Comparison of ENCODE assay signal across 1 cellular context in genomic region chr6:87589693-87590416, GRCh38.
A peak's percentile ranks its signal among the peaks of the same experiment; 100 is the strongest.
TF ChIP-seq lines count a peak whose summit lies in the region.

Gene ORC3, plus strand, starts transcription at chr6:87590135. Its CDS starts 34 bp downstream, at chr6:87590169.
A gene with protein sequence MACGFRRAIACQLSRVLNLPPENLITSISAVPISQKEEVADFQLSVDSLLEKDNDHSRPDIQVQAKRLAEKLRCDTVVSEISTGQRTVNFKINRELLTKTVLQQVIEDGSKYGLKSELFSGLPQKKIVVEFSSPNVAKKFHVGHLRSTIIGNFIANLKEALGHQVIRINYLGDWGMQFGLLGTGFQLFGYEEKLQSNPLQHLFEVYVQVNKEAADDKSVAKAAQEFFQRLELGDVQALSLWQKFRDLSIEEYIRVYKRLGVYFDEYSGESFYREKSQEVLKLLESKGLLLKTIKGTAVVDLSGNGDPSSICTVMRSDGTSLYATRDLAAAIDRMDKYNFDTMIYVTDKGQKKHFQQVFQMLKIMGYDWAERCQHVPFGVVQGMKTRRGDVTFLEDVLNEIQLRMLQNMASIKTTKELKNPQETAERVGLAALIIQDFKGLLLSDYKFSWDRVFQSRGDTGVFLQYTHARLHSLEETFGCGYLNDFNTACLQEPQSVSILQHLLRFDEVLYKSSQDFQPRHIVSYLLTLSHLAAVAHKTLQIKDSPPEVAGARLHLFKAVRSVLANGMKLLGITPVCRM (minus strand): TSS chr6:87589987. CDS start chr6:87589957, 30 bp downstream.

TF ChIP-seq in HepG2, 621 proteins besides CTCF, POLR2A, EP300 and RAD21 (continued from another document and continues in another):
- TF ChIP-seq, protein P1, sequence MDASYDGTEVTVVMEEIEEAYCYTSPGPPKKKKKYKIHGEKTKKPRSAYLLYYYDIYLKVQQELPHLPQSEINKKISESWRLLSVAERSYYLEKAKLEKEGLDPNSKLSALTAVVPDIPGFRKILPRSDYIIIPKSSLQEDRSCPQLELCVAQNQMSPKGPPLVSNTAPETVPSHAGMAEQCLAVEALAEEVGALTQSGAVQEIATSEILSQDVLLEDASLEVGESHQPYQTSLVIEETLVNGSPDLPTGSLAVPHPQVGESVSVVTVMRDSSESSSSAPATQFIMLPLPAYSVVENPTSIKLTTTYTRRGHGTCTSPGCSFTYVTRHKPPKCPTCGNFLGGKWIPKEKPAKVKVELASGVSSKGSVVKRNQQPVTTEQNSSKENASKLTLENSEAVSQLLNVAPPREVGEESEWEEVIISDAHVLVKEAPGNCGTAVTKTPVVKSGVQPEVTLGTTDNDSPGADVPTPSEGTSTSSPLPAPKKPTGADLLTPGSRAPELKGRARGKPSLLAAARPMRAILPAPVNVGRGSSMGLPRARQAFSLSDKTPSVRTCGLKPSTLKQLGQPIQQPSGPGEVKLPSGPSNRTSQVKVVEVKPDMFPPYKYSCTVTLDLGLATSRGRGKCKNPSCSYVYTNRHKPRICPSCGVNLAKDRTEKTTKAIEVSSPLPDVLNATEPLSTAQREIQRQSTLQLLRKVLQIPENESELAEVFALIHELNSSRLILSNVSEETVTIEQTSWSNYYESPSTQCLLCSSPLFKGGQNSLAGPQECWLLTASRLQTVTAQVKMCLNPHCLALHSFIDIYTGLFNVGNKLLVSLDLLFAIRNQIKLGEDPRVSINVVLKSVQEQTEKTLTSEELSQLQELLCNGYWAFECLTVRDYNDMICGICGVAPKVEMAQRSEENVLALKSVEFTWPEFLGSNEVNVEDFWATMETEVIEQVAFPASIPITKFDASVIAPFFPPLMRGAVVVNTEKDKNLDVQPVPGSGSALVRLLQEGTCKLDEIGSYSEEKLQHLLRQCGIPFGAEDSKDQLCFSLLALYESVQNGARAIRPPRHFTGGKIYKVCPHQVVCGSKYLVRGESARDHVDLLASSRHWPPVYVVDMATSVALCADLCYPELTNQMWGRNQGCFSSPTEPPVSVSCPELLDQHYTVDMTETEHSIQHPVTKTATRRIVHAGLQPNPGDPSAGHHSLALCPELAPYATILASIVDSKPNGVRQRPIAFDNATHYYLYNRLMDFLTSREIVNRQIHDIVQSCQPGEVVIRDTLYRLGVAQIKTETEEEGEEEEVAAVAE (CRISPR knock-in tag; IDR thresholded peaks at IDR 0.05; ENCODE audit: borderline replicate concordance): peak; percentile 86
- TF ChIP-seq ZNF143 (CRISPR knock-in tag; IDR thresholded peaks at IDR 0.05): peak; percentile 91
- peak; percentile 64 for TF ChIP-seq MXD1 (CRISPR knock-in tag; IDR thresholded peaks at IDR 0.05)
- TF ChIP-seq ZSCAN20 (CRISPR knock-in tag; IDR thresholded peaks at IDR 0.05; ENCODE audit: borderline replicate concordance): no peak
- TF ChIP-seq ZNF614 (CRISPR knock-in tag; IDR thresholded peaks at IDR 0.05; ENCODE audit: borderline replicate concordance): peak; percentile 87; the same call in 1 of the 2 replicates
- TF ChIP-seq U2AF1 (optimal IDR thresholded peaks at IDR 0.05; ENCODE audit: low read depth, low read length): no peak
- TF ChIP-seq ZNF207 (IDR thresholded peaks at IDR 0.05; ENCODE audit: borderline replicate concordance): no peak
- no peak for TF ChIP-seq ZNF577 (CRISPR knock-in tag; IDR thresholded peaks at IDR 0.05; ENCODE audit: borderline replicate concordance, low read depth)
- TF ChIP-seq SPEN (CRISPR knock-in tag; IDR thresholded peaks at IDR 0.05; ENCODE audit: low read depth): peak; percentile 85
- TF ChIP-seq ZMYM4 (CRISPR knock-in tag; IDR thresholded peaks at IDR 0.05): peak; percentile 96
- TF ChIP-seq PRPF4 (IDR thresholded peaks at IDR 0.05; ENCODE audit: low read depth, low read length, poor library complexity, severe bottlenecking): no peak
- 0 out of 2 replicates have a peak, but pooled peaks have one; percentile 69 for TF ChIP-seq REL (CRISPR knock-in tag; conservative IDR thresholded peaks at IDR 0.05)
- TF ChIP-seq, protein P2, sequence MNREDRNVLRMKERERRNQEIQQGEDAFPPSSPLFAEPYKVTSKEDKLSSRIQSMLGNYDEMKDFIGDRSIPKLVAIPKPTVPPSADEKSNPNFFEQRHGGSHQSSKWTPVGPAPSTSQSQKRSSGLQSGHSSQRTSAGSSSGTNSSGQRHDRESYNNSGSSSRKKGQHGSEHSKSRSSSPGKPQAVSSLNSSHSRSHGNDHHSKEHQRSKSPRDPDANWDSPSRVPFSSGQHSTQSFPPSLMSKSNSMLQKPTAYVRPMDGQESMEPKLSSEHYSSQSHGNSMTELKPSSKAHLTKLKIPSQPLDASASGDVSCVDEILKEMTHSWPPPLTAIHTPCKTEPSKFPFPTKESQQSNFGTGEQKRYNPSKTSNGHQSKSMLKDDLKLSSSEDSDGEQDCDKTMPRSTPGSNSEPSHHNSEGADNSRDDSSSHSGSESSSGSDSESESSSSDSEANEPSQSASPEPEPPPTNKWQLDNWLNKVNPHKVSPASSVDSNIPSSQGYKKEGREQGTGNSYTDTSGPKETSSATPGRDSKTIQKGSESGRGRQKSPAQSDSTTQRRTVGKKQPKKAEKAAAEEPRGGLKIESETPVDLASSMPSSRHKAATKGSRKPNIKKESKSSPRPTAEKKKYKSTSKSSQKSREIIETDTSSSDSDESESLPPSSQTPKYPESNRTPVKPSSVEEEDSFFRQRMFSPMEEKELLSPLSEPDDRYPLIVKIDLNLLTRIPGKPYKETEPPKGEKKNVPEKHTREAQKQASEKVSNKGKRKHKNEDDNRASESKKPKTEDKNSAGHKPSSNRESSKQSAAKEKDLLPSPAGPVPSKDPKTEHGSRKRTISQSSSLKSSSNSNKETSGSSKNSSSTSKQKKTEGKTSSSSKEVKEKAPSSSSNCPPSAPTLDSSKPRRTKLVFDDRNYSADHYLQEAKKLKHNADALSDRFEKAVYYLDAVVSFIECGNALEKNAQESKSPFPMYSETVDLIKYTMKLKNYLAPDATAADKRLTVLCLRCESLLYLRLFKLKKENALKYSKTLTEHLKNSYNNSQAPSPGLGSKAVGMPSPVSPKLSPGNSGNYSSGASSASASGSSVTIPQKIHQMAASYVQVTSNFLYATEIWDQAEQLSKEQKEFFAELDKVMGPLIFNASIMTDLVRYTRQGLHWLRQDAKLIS (CRISPR knock-in tag; IDR thresholded peaks at IDR 0.05): no peak; the same call in 1 of the 2 replicates
- peak; percentile 93 for TF ChIP-seq RXRA (CRISPR knock-in tag; IDR thresholded peaks at IDR 0.05)
- no peak for TF ChIP-seq GLI4 (CRISPR knock-in tag; IDR thresholded peaks at IDR 0.05; ENCODE audit: borderline replicate concordance)
- TF ChIP-seq, protein P3, sequence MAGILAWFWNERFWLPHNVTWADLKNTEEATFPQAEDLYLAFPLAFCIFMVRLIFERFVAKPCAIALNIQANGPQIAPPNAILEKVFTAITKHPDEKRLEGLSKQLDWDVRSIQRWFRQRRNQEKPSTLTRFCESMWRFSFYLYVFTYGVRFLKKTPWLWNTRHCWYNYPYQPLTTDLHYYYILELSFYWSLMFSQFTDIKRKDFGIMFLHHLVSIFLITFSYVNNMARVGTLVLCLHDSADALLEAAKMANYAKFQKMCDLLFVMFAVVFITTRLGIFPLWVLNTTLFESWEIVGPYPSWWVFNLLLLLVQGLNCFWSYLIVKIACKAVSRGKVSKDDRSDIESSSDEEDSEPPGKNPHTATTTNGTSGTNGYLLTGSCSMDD (CRISPR knock-in tag; IDR thresholded peaks at IDR 0.05): no peak
- TF ChIP-seq RARG (CRISPR knock-in tag; IDR thresholded peaks at IDR 0.05; ENCODE audit: low read depth): no peak
- TF ChIP-seq BHLHE40 (IDR thresholded peaks at IDR 0.05; ENCODE audit: low read length): no peak
- TF ChIP-seq MAFK (conservative IDR thresholded peaks at IDR 0.05 in 1 of 2, IDR thresholded peaks at IDR 0.05 in 1 of 2; ENCODE audit: low read length in 2 of 2): peak in 1 of 2 experiments; percentile 14; a peak in 1 of 4 replicates
- no peak; the same call in 1 of the 2 replicates for TF ChIP-seq ZNF44 (CRISPR knock-in tag; IDR thresholded peaks at IDR 0.05)
- TF ChIP-seq ZNF879 (CRISPR knock-in tag; IDR thresholded peaks at IDR 0.05): no peak
- no peak for TF ChIP-seq MBNL3 (CRISPR knock-in tag; conservative IDR thresholded peaks at IDR 0.05)
- TF ChIP-seq, protein P4, sequence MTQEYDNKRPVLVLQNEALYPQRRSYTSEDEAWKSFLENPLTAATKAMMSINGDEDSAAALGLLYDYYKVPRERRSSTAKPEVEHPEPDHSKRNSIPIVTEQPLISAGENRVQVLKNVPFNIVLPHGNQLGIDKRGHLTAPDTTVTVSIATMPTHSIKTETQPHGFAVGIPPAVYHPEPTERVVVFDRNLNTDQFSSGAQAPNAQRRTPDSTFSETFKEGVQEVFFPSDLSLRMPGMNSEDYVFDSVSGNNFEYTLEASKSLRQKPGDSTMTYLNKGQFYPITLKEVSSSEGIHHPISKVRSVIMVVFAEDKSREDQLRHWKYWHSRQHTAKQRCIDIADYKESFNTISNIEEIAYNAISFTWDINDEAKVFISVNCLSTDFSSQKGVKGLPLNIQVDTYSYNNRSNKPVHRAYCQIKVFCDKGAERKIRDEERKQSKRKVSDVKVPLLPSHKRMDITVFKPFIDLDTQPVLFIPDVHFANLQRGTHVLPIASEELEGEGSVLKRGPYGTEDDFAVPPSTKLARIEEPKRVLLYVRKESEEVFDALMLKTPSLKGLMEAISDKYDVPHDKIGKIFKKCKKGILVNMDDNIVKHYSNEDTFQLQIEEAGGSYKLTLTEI (CRISPR knock-in tag; conservative IDR thresholded peaks at IDR 0.05): no peak
- TF ChIP-seq CENPX (CRISPR knock-in tag; IDR thresholded peaks at IDR 0.05): no peak
- TF ChIP-seq FOXO4 (CRISPR knock-in tag; conservative IDR thresholded peaks at IDR 0.05): 0 out of 2 replicates have a peak, but pooled peaks have one; percentile 54
- peak; percentile 41 for TF ChIP-seq SRSF1 (optimal IDR thresholded peaks at IDR 0.05; ENCODE audit: low read depth, low read length)
- 0 out of 2 replicates have a peak, but pooled peaks have one; percentile 17 for TF ChIP-seq ARNTL (CRISPR knock-in tag; IDR thresholded peaks at IDR 0.05)
- peak; percentile 65; the same call in 1 of the 2 replicates for TF ChIP-seq SRY (CRISPR knock-in tag; IDR thresholded peaks at IDR 0.05)
- TF ChIP-seq, protein P5, sequence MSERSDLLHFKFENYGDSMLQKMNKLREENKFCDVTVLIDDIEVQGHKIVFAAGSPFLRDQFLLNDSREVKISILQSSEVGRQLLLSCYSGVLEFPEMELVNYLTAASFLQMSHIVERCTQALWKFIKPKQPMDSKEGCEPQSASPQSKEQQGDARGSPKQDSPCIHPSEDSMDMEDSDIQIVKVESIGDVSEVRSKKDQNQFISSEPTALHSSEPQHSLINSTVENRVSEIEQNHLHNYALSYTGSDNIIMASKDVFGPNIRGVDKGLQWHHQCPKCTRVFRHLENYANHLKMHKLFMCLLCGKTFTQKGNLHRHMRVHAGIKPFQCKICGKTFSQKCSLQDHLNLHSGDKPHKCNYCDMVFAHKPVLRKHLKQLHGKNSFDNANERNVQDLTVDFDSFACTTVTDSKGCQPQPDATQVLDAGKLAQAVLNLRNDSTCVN (CRISPR knock-in tag; IDR thresholded peaks at IDR 0.05; ENCODE audit: borderline replicate concordance): peak; percentile 72; the same call in 1 of the 2 replicates
- no peak for TF ChIP-seq POLR2AphosphoS2 (IDR thresholded peaks at IDR 0.05; ENCODE audit: low read depth, low read length)
- peak; percentile 78 for TF ChIP-seq CBFB (CRISPR knock-in tag; IDR thresholded peaks at IDR 0.05)
- peak; percentile 48; the same call in 1 of the 2 replicates for TF ChIP-seq ZNF746 (CRISPR knock-in tag; IDR thresholded peaks at IDR 0.05)
- peak; percentile 65 for TF ChIP-seq BCL6 (CRISPR knock-in tag; IDR thresholded peaks at IDR 0.05)
- TF ChIP-seq, protein P6, sequence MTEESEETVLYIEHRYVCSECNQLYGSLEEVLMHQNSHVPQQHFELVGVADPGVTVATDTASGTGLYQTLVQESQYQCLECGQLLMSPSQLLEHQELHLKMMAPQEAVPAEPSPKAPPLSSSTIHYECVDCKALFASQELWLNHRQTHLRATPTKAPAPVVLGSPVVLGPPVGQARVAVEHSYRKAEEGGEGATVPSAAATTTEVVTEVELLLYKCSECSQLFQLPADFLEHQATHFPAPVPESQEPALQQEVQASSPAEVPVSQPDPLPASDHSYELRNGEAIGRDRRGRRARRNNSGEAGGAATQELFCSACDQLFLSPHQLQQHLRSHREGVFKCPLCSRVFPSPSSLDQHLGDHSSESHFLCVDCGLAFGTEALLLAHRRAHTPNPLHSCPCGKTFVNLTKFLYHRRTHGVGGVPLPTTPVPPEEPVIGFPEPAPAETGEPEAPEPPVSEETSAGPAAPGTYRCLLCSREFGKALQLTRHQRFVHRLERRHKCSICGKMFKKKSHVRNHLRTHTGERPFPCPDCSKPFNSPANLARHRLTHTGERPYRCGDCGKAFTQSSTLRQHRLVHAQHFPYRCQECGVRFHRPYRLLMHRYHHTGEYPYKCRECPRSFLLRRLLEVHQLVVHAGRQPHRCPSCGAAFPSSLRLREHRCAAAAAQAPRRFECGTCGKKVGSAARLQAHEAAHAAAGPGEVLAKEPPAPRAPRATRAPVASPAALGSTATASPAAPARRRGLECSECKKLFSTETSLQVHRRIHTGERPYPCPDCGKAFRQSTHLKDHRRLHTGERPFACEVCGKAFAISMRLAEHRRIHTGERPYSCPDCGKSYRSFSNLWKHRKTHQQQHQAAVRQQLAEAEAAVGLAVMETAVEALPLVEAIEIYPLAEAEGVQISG (CRISPR knock-in tag; IDR thresholded peaks at IDR 0.05): peak; percentile 93
- TF ChIP-seq ZBTB38 (CRISPR knock-in tag; IDR thresholded peaks at IDR 0.05): peak; percentile 66; the same call in 1 of the 2 replicates
- TF ChIP-seq ZNF432 (CRISPR knock-in tag; IDR thresholded peaks at IDR 0.05; ENCODE audit: borderline replicate concordance): no peak
- TF ChIP-seq MXD4 (CRISPR knock-in tag; IDR thresholded peaks at IDR 0.05): peak; percentile 96
- no peak for TF ChIP-seq TCF12 (IDR thresholded peaks at IDR 0.05)
- no peak for TF ChIP-seq TCF12 (CRISPR knock-in tag; IDR thresholded peaks at IDR 0.05)
- no peak for TF ChIP-seq NR2F1 (CRISPR knock-in tag; IDR thresholded peaks at IDR 0.05)
- TF ChIP-seq GZF1 (CRISPR knock-in tag; IDR thresholded peaks at IDR 0.05): no peak; the same call in 1 of the 2 replicates
- no peak for TF ChIP-seq ZMAT5 (CRISPR knock-in tag; IDR thresholded peaks at IDR 0.05; ENCODE audit: borderline replicate concordance, low read depth)
- no peak for TF ChIP-seq EED (CRISPR knock-in tag; IDR thresholded peaks at IDR 0.05)
- TF ChIP-seq PCBP2 (optimal IDR thresholded peaks at IDR 0.05; ENCODE audit: low read depth, low read length, poor library complexity, severe bottlenecking): no peak
- TF ChIP-seq YEATS2 (CRISPR knock-in tag; IDR thresholded peaks at IDR 0.05; ENCODE audit: borderline replicate concordance): peak; percentile 95
- TF ChIP-seq EZH2 (conservative IDR thresholded peaks at IDR 0.05; ENCODE audit: low read depth, low read length): no peak
